In genomic region chr14:52266179-52266578, GRCh38 we compare ENCODE assay signal across 12 cellular contexts. TPM values are rescaled to one million over a fixed set of nuclear protein-coding genes. Genes with fewer than 3 reads are reported as not detected.
DNase-seq lines count a peak whose midpoint lies in the region; ATAC-seq and TF ChIP-seq lines count a peak whose summit lies in the region.
"Had no signal": no experiment of that assay in that cellular context is flagged by ENCODE, and none has a peak within 500 bp of the region (broad histone marks: within the 10 kb centered on the region; RNA-seq: fewer than 3 reads in every experiment).

No MANE protein-coding gene starts in this region.

- H3K27me3 ChIP-seq in right cardiac atrium (ENCODE audit: control insufficient read depth, insufficient read depth) (no peaks in the 10 kb centered on the region), uterus (no peaks in the 10 kb centered on the region)

- peak overlapping the region; percentile 23 for H3K27ac Mint-ChIP-seq in T-helper 2 cell treated with Interferon-gamma antibody and Interleukin-4, amounts not matched to agents 5 μg/mL and 100 μg/mL, for 36 hours
- H3K27ac Mint-ChIP-seq in activated naive CD4-positive, alpha-beta T cell treated with anti-CD3 and anti-CD28 coated beads, Interleukin-2, amount 10 ng/mL, durations not matched to agents 7 days and 5 days, result no peak overlapping the region

- H3K27ac ChIP-seq in right cardiac atrium (ENCODE audit: low read length) (no peak overlapping the region), uterus (peak overlapping the region; percentile 24 to 52)
- H3K27ac ChIP-seq: right lobe of liver had no signal

- peaks cover 46% of the 10 kb centered on the region for H3K27me3 Mint-ChIP-seq in T-helper 2 cell treated with Interferon-gamma antibody and Interleukin-4, amounts not matched to agents 5 μg/mL and 100 μg/mL, for 36 hours (ENCODE audit: low read depth)
- H3K27me3 Mint-ChIP-seq in activated naive CD4-positive, alpha-beta T cell treated with anti-CD3 and anti-CD28 coated beads, Interleukin-2, amount 10 ng/mL, durations not matched to agents 7 days and 5 days, result peaks cover 46% of the 10 kb centered on the region

- H3K4me3 Mint-ChIP-seq in T-helper 2 cell treated with Interferon-gamma antibody and Interleukin-4, amounts not matched to agents 5 μg/mL and 100 μg/mL, for 36 hours, result peak overlapping the region; percentile 91
- H3K4me3 Mint-ChIP-seq in activated naive CD4-positive, alpha-beta T cell treated with anti-CD3 and anti-CD28 coated beads, Interleukin-2, amount 10 ng/mL, durations not matched to agents 7 days and 5 days, result no peak overlapping the region

- WGBS in right cardiac atrium, result 37% methylated on average over 3 of the region's 3 CpGs

- intact Hi-C loops in right cardiac atrium (cut with DNase I) (no loop called here), uterus (cut with DNase I; ENCODE audit: low total_unique reads) (no loop called here)

- no peak overlapping the region for H3K4me3 ChIP-seq in right cardiac atrium (ENCODE audit: low read length)
- no peak overlapping the region for H3K4me3 ChIP-seq in uterus
- H3K4me3 ChIP-seq: right lobe of liver had no signal

- no peak for TF ChIP-seq POLR2A in uterus (IDR thresholded peaks at IDR 0.05)

- H3K4me1 Mint-ChIP-seq in T-helper 2 cell treated with Interferon-gamma antibody and Interleukin-4, amounts not matched to agents 5 μg/mL and 100 μg/mL, for 36 hours (ENCODE audit: low read depth), result peaks cover 42% of the 10 kb centered on the region
- peaks cover 44% of the 10 kb centered on the region for H3K4me1 Mint-ChIP-seq in activated naive CD4-positive, alpha-beta T cell treated with anti-CD3 and anti-CD28 coated beads, Interleukin-2, amount 10 ng/mL, durations not matched to agents 7 days and 5 days

- H3K4me1 ChIP-seq in right cardiac atrium (ENCODE audit: control insufficient read depth, insufficient read depth, low read length) (peaks cover 4% of the 10 kb centered on the region), uterus (peaks cover 0 to 7% of the 10 kb centered on the region in 2 donors)

- TF ChIP-seq CTCF in uterus (IDR thresholded peaks at IDR 0.05), result no peak

- ATAC-seq in right cardiac atrium (peak; percentile 74 to 76), HG02981 (IDR thresholded peaks at IDR 0.05; ENCODE audit: unreplicated experiment) (no peak)
- ATAC-seq: right lobe of liver had no signal

- H3K36me3 Mint-ChIP-seq in T-helper 2 cell treated with Interferon-gamma antibody and Interleukin-4, amounts not matched to agents 5 μg/mL and 100 μg/mL, for 36 hours (ENCODE audit: low read depth), result peaks cover 16% of the 10 kb centered on the region
- peaks cover 11% of the 10 kb centered on the region for H3K36me3 Mint-ChIP-seq in activated naive CD4-positive, alpha-beta T cell treated with anti-CD3 and anti-CD28 coated beads, Interleukin-2, amount 10 ng/mL, durations not matched to agents 7 days and 5 days
- H3K36me3 Mint-ChIP-seq: IgD-negative memory B cell had no signal

- CTCF ChIA-PET in activated naive CD4-positive, alpha-beta T cell treated with anti-CD3 and anti-CD28 coated beads, Interleukin-2, amount 10 ng/mL, durations not matched to agents 7 days and 5 days (lab: Charles Lee), result interaction anchor here (1.0 to 1.2 kb wide), 2 partner anchors 16 to 246 kb away, joined by 3 to 4 read pairs; no protein-coding TSS in a partner anchor

- DNase-seq in T-helper 2 cell treated with Interferon-gamma antibody and Interleukin-4, amounts not matched to agents 5 μg/mL and 100 μg/mL, for 36 hours (ENCODE audit: low spot score), result no peak
- no peak for DNase-seq in T-helper 2 cell
- DNase-seq in astrocyte of the hippocampus (ENCODE audit: low read depth, low spot score), result peak; percentile 71
- DNase-seq in right cardiac atrium, result peak in 2 of 3 donors; percentile 54 to 68
- peak; percentile 57 to 64 for DNase-seq in uterus
- no peak for DNase-seq in globus pallidus (ENCODE audit: low spot score)
- DNase-seq in activated naive CD4-positive, alpha-beta T cell treated with anti-CD3 and anti-CD28 coated beads, Interleukin-2, amount 10 ng/mL, durations not matched to agents 7 days and 5 days, result no peak
- DNase-seq: activated T-cell treated with anti-CD3 and anti-CD28 coated beads, Interleukin-2, amount 50 U/mL, for 1 hour; right lobe of liver had no signal

- H3K9me3 Mint-ChIP-seq in T-helper 2 cell treated with Interferon-gamma antibody and Interleukin-4, amounts not matched to agents 5 μg/mL and 100 μg/mL, for 36 hours, result no peaks in the 10 kb centered on the region
- H3K9me3 Mint-ChIP-seq in activated naive CD4-positive, alpha-beta T cell treated with anti-CD3 and anti-CD28 coated beads, Interleukin-2, amount 10 ng/mL, durations not matched to agents 7 days and 5 days, result peaks cover 2% of the 10 kb centered on the region

- H3K36me3 ChIP-seq in uterus, result no peaks in the 10 kb centered on the region
- H3K36me3 ChIP-seq: right lobe of liver had no signal

- H3K9me3 ChIP-seq in right cardiac atrium (ENCODE audit: control insufficient read depth, low read length), result no peaks in the 10 kb centered on the region
- H3K9me3 ChIP-seq in uterus, result no peaks in the 10 kb centered on the region
- H3K9me3 ChIP-seq: right lobe of liver had no signal

RNA-seq across cellular contexts. Expression of gene PTGDR, which starts 1.3 kb away (rescaled TPM):
- under 1 TPM; 0.29 to 0.43 (median 0.42) TPM for total RNA-seq in right cardiac atrium
- polyA plus RNA-seq in right cardiac atrium, result 0.32 TPM
- 1 to 10 TPM in 2 of 4 donors, under 1 TPM in 2; 0.26 to 2.9 (median 0.87) TPM for total RNA-seq in uterus
- total RNA-seq: lung microvascular endothelial cell had no signal

RNA-seq across cellular contexts. Expression of gene PTGER2, which starts 47.9 kb away (rescaled TPM):
- 1 to 10 TPM in 2 of 4 donors, under 1 TPM in 2; 0.34 to 1.6 (median 1.1) TPM for total RNA-seq in right cardiac atrium
- 0.32 TPM for polyA plus RNA-seq in right cardiac atrium
- total RNA-seq in uterus, result 1 to 10 TPM; 1.5 to 7.1 (median 4.7) TPM
- total RNA-seq: lung microvascular endothelial cell had no signal

Comparison
In these comparisons a context has a peak if more than half of its experiments do, and no peak if none do; other contexts are left out.
1. DNase-seq: peak in astrocyte of the hippocampus (single experiment), right cardiac atrium (2 of 3) and uterus (2 of 2); none in T-helper 2 cell treated with Interferon-gamma antibody and Interleukin-4, amounts not matched to agents 5 μg/mL and 100 μg/mL, for 36 hours (single experiment), T-helper 2 cell (0 of 5), globus pallidus (single experiment) and activated naive CD4-positive, alpha-beta T cell treated with anti-CD3 and anti-CD28 coated beads, Interleukin-2, amount 10 ng/mL, durations not matched to agents 7 days and 5 days (single experiment).